Comparison of ENCODE assay signal across 8 cellular contexts in genomic region chr10:125148021-125148439, GRCh38.
DNase-seq lines count a peak whose midpoint lies in the region; ATAC-seq and TF ChIP-seq lines count a peak whose summit lies in the region.

No MANE protein-coding gene starts in this region.

- TF ChIP-seq EP300 in Ishikawa (IDR thresholded peaks at IDR 0.05; ENCODE audit: borderline replicate concordance): 0 out of 2 replicates have a peak, but pooled peaks have one; percentile 29

- ATAC-seq in GM21526 (IDR thresholded peaks at IDR 0.05; ENCODE audit: low FRiP score, unreplicated experiment) (no peak), HG03175 (IDR thresholded peaks at IDR 0.05; ENCODE audit: unreplicated experiment) (no peak)

- TF ChIP-seq RAD21 in Ishikawa (IDR thresholded peaks at IDR 0.05; ENCODE audit: low read depth): no peak

- no peaks in the 10 kb centered on the region for H3K9me3 ChIP-seq in iPS-20b (ENCODE audit: insufficient read depth, low read depth, low read length)
- no peaks in the 10 kb centered on the region for H3K9me3 ChIP-seq in subcutaneous abdominal adipose tissue (ENCODE audit: control insufficient read depth in 5 of 5, low read length in 5 of 5)

- H3K27ac ChIP-seq in iPS-20b (ENCODE audit: low read length) (peak overlapping the region; percentile 76), subcutaneous abdominal adipose tissue (ENCODE audit: low read depth, low read length) (peak overlapping the region; percentile 75)

- DNase-seq in amniotic epithelial cell (ENCODE audit: low read depth) (peak; percentile 72), globus pallidus (ENCODE audit: low spot score) (no peak), UCSD-AML1 (lab: John Stamatoyannopoulos, UW; ENCODE audit: unreplicated experiment) (no peak)

- H3K4me3 ChIP-seq in iPS-20b (ENCODE audit: low read length): no peak overlapping the region
- no peak overlapping the region for H3K4me3 ChIP-seq in subcutaneous abdominal adipose tissue (ENCODE audit: low read depth in 1 of 5, low read length in 5 of 5)

- H3K36me3 ChIP-seq in iPS-20b (ENCODE audit: insufficient read depth, low read depth, low read length): peaks cover 64% of the 10 kb centered on the region
- H3K36me3 ChIP-seq in subcutaneous abdominal adipose tissue (ENCODE audit: control insufficient read depth in 5 of 5, insufficient read depth in 5 of 5, low read length in 5 of 5): peaks cover 0 to 5% (median 3%) of the 10 kb centered on the region in 5 donors

- H3K9ac ChIP-seq in iPS-20b (ENCODE audit: low read depth, low read length): peak overlapping the region; percentile 54; the same call in 1 of the 2 replicates
- H3K9ac ChIP-seq in subcutaneous abdominal adipose tissue (ENCODE audit: low read length in 5 of 5): peak overlapping the region in 1 of 5 donors; percentile 10

- H3K27me3 ChIP-seq in iPS-20b (ENCODE audit: insufficient read depth, low read length) (no peaks in the 10 kb centered on the region), subcutaneous abdominal adipose tissue (ENCODE audit: control insufficient read depth in 5 of 5, insufficient read depth in 4 of 5, low read length in 5 of 5) (no peaks in the 10 kb centered on the region)

- peaks cover 58% of the 10 kb centered on the region for H3K4me1 ChIP-seq in iPS-20b (ENCODE audit: insufficient read depth, low read length)
- H3K4me1 ChIP-seq in subcutaneous abdominal adipose tissue (ENCODE audit: control insufficient read depth in 5 of 5, insufficient read depth in 5 of 5, low read length in 5 of 5): peaks cover 14 to 71% (median 50%) of the 10 kb centered on the region in 5 donors

TF ChIP-seq in Ishikawa, 13 proteins besides CTCF, POLR2A, EP300 and RAD21:
- TF ChIP-seq YY1 (IDR thresholded peaks at IDR 0.05; ENCODE audit: low read depth) (no peak), FOXM1 (IDR thresholded peaks at IDR 0.05; ENCODE audit: borderline replicate concordance, low read depth) (no peak), EGR1 (IDR thresholded peaks at IDR 0.05) (no peak), REST (IDR thresholded peaks at IDR 0.05; ENCODE audit: low read depth) (no peak), USF1 (IDR thresholded peaks at IDR 0.05) (no peak), TCF12 (IDR thresholded peaks at IDR 0.05; ENCODE audit: low read depth) (no peak), ZBTB7A (IDR thresholded peaks at IDR 0.05; ENCODE audit: low read depth) (peak; percentile 85; the same call in 1 of the 2 replicates), NFIC (IDR thresholded peaks at IDR 0.05) (peak; percentile 87), CEBPB (IDR thresholded peaks at IDR 0.05) (peak; percentile 61; the same call in 1 of the 2 replicates), CREB1 (IDR thresholded peaks at IDR 0.05; ENCODE audit: low read depth) (no peak), TAF1 (IDR thresholded peaks at IDR 0.05; ENCODE audit: low read depth) (no peak), TEAD4 (IDR thresholded peaks at IDR 0.05) (peak; percentile 33; the same call in 1 of the 2 replicates), MAX (IDR thresholded peaks at IDR 0.05) (no peak)
